In the genomic region with DNA sequence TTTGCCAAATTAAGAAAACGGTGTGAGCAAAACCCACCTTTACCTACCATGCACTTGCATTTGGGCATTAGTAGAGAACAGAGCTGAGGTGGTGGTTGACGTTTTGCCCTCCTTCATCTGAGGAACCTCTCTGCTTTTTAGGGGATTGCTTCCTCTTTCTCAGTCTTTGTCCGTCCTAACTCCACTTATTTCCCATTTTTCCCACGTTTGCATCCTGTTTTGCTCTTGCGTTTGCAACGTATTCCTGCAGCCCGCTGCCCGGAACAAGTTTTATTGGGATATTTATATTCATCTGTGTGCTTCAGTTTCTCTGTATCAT, we compare ENCODE assay signal across 8 cellular contexts. TPM values are rescaled to one million over a fixed set of nuclear protein-coding genes. Genes with fewer than 3 reads are reported as not detected.
DNase-seq lines count a peak whose midpoint lies in the region; ATAC-seq and TF ChIP-seq lines count a peak whose summit lies in the region.

No MANE protein-coding gene starts in this region.

- TF ChIP-seq CTCF in WTC11 (IDR thresholded peaks at IDR 0.05) (no peak), right atrium auricular region (IDR thresholded peaks at IDR 0.05) (no peak), smooth muscle cell (IDR thresholded peaks at IDR 0.05; ENCODE audit: borderline replicate concordance, insufficient read depth, poor library complexity, severe bottlenecking) (no peak)

- intact Hi-C loops in activated CD4-positive, alpha-beta T cell treated with anti-CD3 and anti-CD28 coated beads, Interleukin-2, amount 10 ng/mL, durations not matched to agents 24 days and 14 days (cut with micrococcal nuclease) = loop anchor here (10.0 kb wide), 2 partner anchors 263 to 1137 kb away; partner anchors contain the start of gene TBC1D32

- CTCF ChIA-PET in WTC11 (lab: Charles Lee) = interaction anchor here (1.0 kb wide), 1 partner anchor 58 kb away, joined by 7 read pairs; no protein-coding TSS in a partner anchor

- no peaks in the 10 kb centered on the region for H3F3A ChIP-seq in smooth muscle cell (ENCODE audit: low read depth)

- H2AFZ ChIP-seq in smooth muscle cell (ENCODE audit: low read depth) = peak overlapping the region; percentile 95

- POLR2A ChIA-PET in WTC11 (lab: Charles Lee) = interaction anchor here (0.7 to 1.2 kb wide), 2 partner anchors 72 to 138 kb away, joined by 3 read pairs; partner anchors contain the start of genes HSF2 and PKIB

- WGBS in smooth muscle cell (ENCODE audit: low lambda C conversion rate) = 8% methylated on average over 8 of the region's 8 CpGs

- H3K4me2 ChIP-seq in smooth muscle cell = peak overlapping the region; percentile 91

- H3K79me2 ChIP-seq in smooth muscle cell (ENCODE audit: low read depth) = peaks cover 46% of the 10 kb centered on the region

- peak overlapping the region; percentile 88 for H3K9ac ChIP-seq in smooth muscle cell (ENCODE audit: low read depth)

- H3K27me3 Mint-ChIP-seq in activated CD4-positive, alpha-beta T cell treated with anti-CD3 and anti-CD28 coated beads, Interleukin-2, amount 10 ng/mL, durations not matched to agents 24 days and 14 days = no peaks in the 10 kb centered on the region
- H3K27me3 Mint-ChIP-seq in WTC11 (ENCODE audit: low read depth) = no peaks in the 10 kb centered on the region

- H3K27ac ChIP-seq in right atrium auricular region (peak overlapping the region; percentile 96 to 98), smooth muscle cell (ENCODE audit: low read depth) (peak overlapping the region; percentile 83)

- no peaks in the 10 kb centered on the region for H3K36me3 ChIP-seq in right atrium auricular region
- no peaks in the 10 kb centered on the region for H3K36me3 ChIP-seq in smooth muscle cell (ENCODE audit: low read depth)

- H3K4me1 Mint-ChIP-seq in activated CD4-positive, alpha-beta T cell treated with anti-CD3 and anti-CD28 coated beads, Interleukin-2, amount 10 ng/mL, durations not matched to agents 24 days and 14 days = peaks cover 19% of the 10 kb centered on the region
- peaks cover 10% of the 10 kb centered on the region for H3K4me1 Mint-ChIP-seq in WTC11

- H3K36me3 Mint-ChIP-seq in activated CD4-positive, alpha-beta T cell treated with anti-CD3 and anti-CD28 coated beads, Interleukin-2, amount 10 ng/mL, durations not matched to agents 24 days and 14 days (ENCODE audit: low read depth) = peaks cover 6% of the 10 kb centered on the region
- no peaks in the 10 kb centered on the region for H3K36me3 Mint-ChIP-seq in WTC11

- peak overlapping the region; percentile 99 for H3K4me3 Mint-ChIP-seq in activated CD4-positive, alpha-beta T cell treated with anti-CD3 and anti-CD28 coated beads, Interleukin-2, amount 10 ng/mL, durations not matched to agents 24 days and 14 days
- peak overlapping the region; percentile 100 for H3K4me3 Mint-ChIP-seq in WTC11

- H3K4me3 ChIP-seq in right atrium auricular region = peak overlapping the region; percentile 91
- H3K4me3 ChIP-seq in smooth muscle cell = peak overlapping the region; percentile 76

- ATAC-seq in HG03103 (IDR thresholded peaks at IDR 0.05; ENCODE audit: low read depth, unreplicated experiment) (peak; percentile 38), WTC11 (peak; percentile 40)

- H3K9me3 ChIP-seq in right atrium auricular region = no peaks in the 10 kb centered on the region
- H3K9me3 ChIP-seq in smooth muscle cell (replicated peaks; ENCODE audit: low read depth) = no peaks in the 10 kb centered on the region

- no peaks in the 10 kb centered on the region for H3K9me3 Mint-ChIP-seq in activated CD4-positive, alpha-beta T cell treated with anti-CD3 and anti-CD28 coated beads, Interleukin-2, amount 10 ng/mL, durations not matched to agents 24 days and 14 days
- H3K9me3 Mint-ChIP-seq in WTC11 = no peaks in the 10 kb centered on the region

- H3K4me1 ChIP-seq in right atrium auricular region = peaks cover 0 to 31% of the 10 kb centered on the region in 2 donors
- H3K4me1 ChIP-seq in smooth muscle cell (ENCODE audit: low read depth) = peaks cover 17% of the 10 kb centered on the region

- peaks cover 40% of the 10 kb centered on the region for H4K20me1 ChIP-seq in smooth muscle cell (ENCODE audit: low read depth)

- no peaks in the 10 kb centered on the region for H3K27me3 ChIP-seq in right atrium auricular region
- H3K27me3 ChIP-seq in smooth muscle cell (ENCODE audit: low read depth) = no peaks in the 10 kb centered on the region

- H3K27ac Mint-ChIP-seq in activated CD4-positive, alpha-beta T cell treated with anti-CD3 and anti-CD28 coated beads, Interleukin-2, amount 10 ng/mL, durations not matched to agents 24 days and 14 days = peak overlapping the region; percentile 99
- peak overlapping the region; percentile 99 for H3K27ac Mint-ChIP-seq in WTC11

- no peak for DNase-seq in activated CD4-positive, alpha-beta T cell treated with anti-CD3 and anti-CD28 coated beads, Interleukin-2, amount 10 ng/mL, durations not matched to agents 24 days and 14 days
- no peak for DNase-seq in activated CD4-positive, alpha-beta T cell treated with anti-CD3 and anti-CD28 coated beads, Interleukin-2, amount 50 U/mL, for 1 hour
- DNase-seq in WTC11 (ENCODE audit: low spot score) = no peak
- no peak for DNase-seq in right atrium auricular region (ENCODE audit: low spot score)
- DNase-seq in smooth muscle cell (lab: John Stamatoyannopoulos, UW; ENCODE audit: unreplicated experiment) = no peak
- DNase-seq in hepatic stellate cell (ENCODE audit: low spot score) = no peak
- no peak for DNase-seq in retina

TF ChIP-seq in WTC11, 78 proteins besides CTCF, POLR2A, EP300 and RAD21:
- no peak for TF ChIP-seq ZNF232 (CRISPR knock-in tag; IDR thresholded peaks at IDR 0.05)
- 0 out of 2 replicates have a peak, but pooled peaks have one; percentile 7 for TF ChIP-seq CREM (CRISPR knock-in tag; IDR thresholded peaks at IDR 0.05)
- no peak for TF ChIP-seq KAT7 (CRISPR knock-in tag; IDR thresholded peaks at IDR 0.05; ENCODE audit: borderline replicate concordance)
- TF ChIP-seq, protein P1, sequence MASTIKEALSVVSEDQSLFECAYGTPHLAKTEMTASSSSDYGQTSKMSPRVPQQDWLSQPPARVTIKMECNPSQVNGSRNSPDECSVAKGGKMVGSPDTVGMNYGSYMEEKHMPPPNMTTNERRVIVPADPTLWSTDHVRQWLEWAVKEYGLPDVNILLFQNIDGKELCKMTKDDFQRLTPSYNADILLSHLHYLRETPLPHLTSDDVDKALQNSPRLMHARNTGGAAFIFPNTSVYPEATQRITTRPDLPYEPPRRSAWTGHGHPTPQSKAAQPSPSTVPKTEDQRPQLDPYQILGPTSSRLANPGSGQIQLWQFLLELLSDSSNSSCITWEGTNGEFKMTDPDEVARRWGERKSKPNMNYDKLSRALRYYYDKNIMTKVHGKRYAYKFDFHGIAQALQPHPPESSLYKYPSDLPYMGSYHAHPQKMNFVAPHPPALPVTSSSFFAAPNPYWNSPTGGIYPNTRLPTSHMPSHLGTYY (CRISPR knock-in tag; IDR thresholded peaks at IDR 0.05) = no peak

RNA-seq across cellular contexts. Expression of gene SERINC1, which starts 0.4 kb away (rescaled TPM):
- total RNA-seq in activated CD4-positive, alpha-beta T cell treated with anti-CD3 and anti-CD28 coated beads, Interleukin-2, amount 10 ng/mL, durations not matched to agents 24 days and 14 days = 38.6 and 40.9 TPM in 2 replicates
- 31.3 to 35.3 TPM (median 34.1 TPM) in 3 replicates for total RNA-seq in WTC11 (2021)
- total RNA-seq in right atrium auricular region = 100 to 1,000 TPM; 163 to 223 TPM
- total RNA-seq in smooth muscle cell = 233 and 301 TPM in 2 replicates
- polyA plus RNA-seq in smooth muscle cell = 136 and 144 TPM in 2 replicates
